Comparison of ENCODE assay signal across 8 cellular contexts in genomic region chr17:78357177-78357586, GRCh38. TPM values are rescaled to one million over a fixed set of nuclear protein-coding genes. Genes with fewer than 3 reads are reported as not detected.
A peak's percentile ranks its signal among the peaks of the same experiment; 100 is the strongest.
DNase-seq lines count a peak whose midpoint lies in the region; ATAC-seq lines count a peak whose summit lies in the region.

No MANE protein-coding gene starts in this region.

- CTCF ChIA-PET in CD8-positive, alpha-beta memory T cell (lab: Charles Lee): interaction anchor here (1.1 to 2.3 kb wide), 3 partner anchors 17 to 65 kb away, joined by 3 to 7 read pairs (median 3); no protein-coding TSS in a partner anchor
- CTCF ChIA-PET in T-cell (lab: Charles Lee): no interaction called here

- peak overlapping the region; percentile 45 for H3K27ac ChIP-seq in CD8-positive, alpha-beta memory T cell (ENCODE audit: low read depth, low read length)
- H3K27ac ChIP-seq in esophagus (ENCODE audit: low read depth in 2 of 2, low read length in 1 of 2): peak overlapping the region; percentile 19 to 35

- H3K36me3 Mint-ChIP-seq in CD8-positive, alpha-beta memory T cell: peaks cover 0 to 15% (median 0%) of the 10 kb centered on the region in 3 donors
- peaks cover 9% of the 10 kb centered on the region for H3K36me3 Mint-ChIP-seq in T-cell
- H3K36me3 Mint-ChIP-seq in naive thymus-derived CD8-positive, alpha-beta T cell: peaks cover 0 to 18% (median 1%) of the 10 kb centered on the region in 3 donors

- no peaks in the 10 kb centered on the region for H3K27me3 Mint-ChIP-seq in CD8-positive, alpha-beta memory T cell
- no peaks in the 10 kb centered on the region for H3K27me3 Mint-ChIP-seq in T-cell
- no peaks in the 10 kb centered on the region for H3K27me3 Mint-ChIP-seq in naive thymus-derived CD8-positive, alpha-beta T cell

- WGBS in esophagus, 2 donors: 53 to 56% methylated on average over 7 of the region's 7 CpGs

- H3K4me1 ChIP-seq in CD8-positive, alpha-beta memory T cell (ENCODE audit: insufficient read depth, low read length): peaks cover 66% of the 10 kb centered on the region
- peaks cover 0 to 29% of the 10 kb centered on the region in 2 donors for H3K4me1 ChIP-seq in esophagus (ENCODE audit: control insufficient read depth in 2 of 2, insufficient read depth in 2 of 2, low read length in 1 of 2)

- peak overlapping the region; percentile 91 to 100 (median 99) for H3K27ac Mint-ChIP-seq in CD8-positive, alpha-beta memory T cell
- peak overlapping the region; percentile 88 to 94 for H3K27ac Mint-ChIP-seq in T-cell
- peak overlapping the region; percentile 82 to 99 (median 96) for H3K27ac Mint-ChIP-seq in naive thymus-derived CD8-positive, alpha-beta T cell

- peak overlapping the region; percentile 69 to 86 (median 80) for H3K4me3 Mint-ChIP-seq in CD8-positive, alpha-beta memory T cell
- peak overlapping the region; percentile 75 to 84 (median 83) for H3K4me3 Mint-ChIP-seq in T-cell
- peak overlapping the region; percentile 73 to 90 (median 80) for H3K4me3 Mint-ChIP-seq in naive thymus-derived CD8-positive, alpha-beta T cell

- no peaks in the 10 kb centered on the region for H3K9me3 Mint-ChIP-seq in CD8-positive, alpha-beta memory T cell
- H3K9me3 Mint-ChIP-seq in T-cell: no peaks in the 10 kb centered on the region
- no peaks in the 10 kb centered on the region for H3K9me3 Mint-ChIP-seq in naive thymus-derived CD8-positive, alpha-beta T cell

- no peaks in the 10 kb centered on the region for H3K9me3 ChIP-seq in CD8-positive, alpha-beta memory T cell (ENCODE audit: low read length)
- H3K9me3 ChIP-seq in esophagus (ENCODE audit: control insufficient read depth in 2 of 2, insufficient read depth in 1 of 2, low read depth in 1 of 2, low read length in 1 of 2): no peaks in the 10 kb centered on the region

- POLR2A ChIA-PET in CD8-positive, alpha-beta memory T cell (lab: Charles Lee): interaction anchor here (1.8 kb wide), 1 partner anchor 14 kb away, joined by 17 read pairs; no protein-coding TSS in a partner anchor
- POLR2A ChIA-PET in T-cell (lab: Charles Lee): no interaction called here
- POLR2A ChIA-PET in naive thymus-derived CD8-positive, alpha-beta T cell (lab: Charles Lee): interaction anchor here (4.4 to 6.0 kb wide), 2 partner anchors 12 to 16 kb away, joined by 18 to 55 read pairs; no protein-coding TSS in a partner anchor

- H3K4me3 ChIP-seq in CD8-positive, alpha-beta memory T cell (ENCODE audit: low read length): peak overlapping the region; percentile 90
- H3K4me3 ChIP-seq in esophagus (ENCODE audit: low read depth in 1 of 2, low read length in 2 of 2): peak overlapping the region; percentile 10 to 69

- H3K4me1 Mint-ChIP-seq in CD8-positive, alpha-beta memory T cell: peaks cover 55 to 69% (median 58%) of the 10 kb centered on the region in 3 donors
- H3K4me1 Mint-ChIP-seq in T-cell: peaks cover 56 to 66% (median 64%) of the 10 kb centered on the region in 3 donors
- peaks cover 28 to 67% (median 61%) of the 10 kb centered on the region in 4 donors for H3K4me1 Mint-ChIP-seq in naive thymus-derived CD8-positive, alpha-beta T cell

- H3K27me3 ChIP-seq in CD8-positive, alpha-beta memory T cell (ENCODE audit: insufficient read depth, low read length, poor library complexity, severe bottlenecking): no peaks in the 10 kb centered on the region
- no peaks in the 10 kb centered on the region for H3K27me3 ChIP-seq in esophagus (ENCODE audit: control insufficient read depth in 1 of 2, insufficient read depth in 2 of 2, low read length in 2 of 2)

- no peak for DNase-seq in CD8-positive, alpha-beta memory T cell
- DNase-seq in T-cell: peak in 1 of 34 experiments; percentile 13
- DNase-seq in naive thymus-derived CD8-positive, alpha-beta T cell: no peak
- DNase-seq in NCI-H2196 (lab: John Stamatoyannopoulos, UW; ENCODE audit: unreplicated experiment): no peak
- no peak for DNase-seq in SIG-M5 (lab: John Stamatoyannopoulos, UW)
- DNase-seq in ureter (ENCODE audit: low spot score): no peak

- no peak for ATAC-seq in T-cell (replicated peaks in 1 of 4)
- no peak for ATAC-seq in naive thymus-derived CD8-positive, alpha-beta T cell
- ATAC-seq in GM19467 (IDR thresholded peaks at IDR 0.05; ENCODE audit: unreplicated experiment): no peak

- peaks cover 15% of the 10 kb centered on the region for H3K36me3 ChIP-seq in CD8-positive, alpha-beta memory T cell (ENCODE audit: insufficient read depth, low read length)
- H3K36me3 ChIP-seq in esophagus (ENCODE audit: control insufficient read depth in 2 of 2, insufficient read depth in 2 of 2, low read length in 1 of 2): peaks cover 2 to 3% of the 10 kb centered on the region in 2 donors

RNA-seq across cellular contexts. Expression of gene SOCS3, which starts 2.7 kb away (rescaled TPM):
- 10 to 100 TPM; 26.9 to 27.4 TPM for total RNA-seq in CD8-positive, alpha-beta memory T cell
- polyA plus RNA-seq in CD8-positive, alpha-beta memory T cell: 38.9 TPM
- 100 to 1,000 TPM in 2 of 5 donors, 10 to 100 TPM in 3; 14.2 to 248 (median 19.9) TPM for total RNA-seq in T-cell
- polyA plus RNA-seq in esophagus: 10 to 100 TPM in 1 of 2 donors, 1 to 10 TPM in 1; 6.6 to 20.1 TPM
- total RNA-seq in naive thymus-derived CD8-positive, alpha-beta T cell: 1 to 10 TPM in 1 of 2 experiments, under 1 TPM in 1; 0.86 to 1.0 TPM
- polyA plus RNA-seq in naive thymus-derived CD8-positive, alpha-beta T cell: 10 to 100 TPM; 21.2 to 43.9 (median 37.3) TPM
- total RNA-seq in ureter: 66.1 TPM

RNA-seq across cellular contexts. Expression of gene PGS1, which starts 21.3 kb away (rescaled TPM):
- 10 to 100 TPM; 48.2 to 51.5 TPM for total RNA-seq in CD8-positive, alpha-beta memory T cell
- 31.5 TPM for polyA plus RNA-seq in CD8-positive, alpha-beta memory T cell
- total RNA-seq in T-cell: 10 to 100 TPM; 60.5 to 87.2 (median 78.9) TPM
- polyA plus RNA-seq in esophagus: 10 to 100 TPM; 13.9 to 14.2 TPM
- 10 to 100 TPM; 72.5 to 73.4 TPM for total RNA-seq in naive thymus-derived CD8-positive, alpha-beta T cell
- polyA plus RNA-seq in naive thymus-derived CD8-positive, alpha-beta T cell: 10 to 100 TPM; 24.3 to 46.6 (median 32.7) TPM
- 73.2 TPM for total RNA-seq in ureter

Comparison
In these comparisons a context has a peak if more than half of its experiments do, and no peak if none do; other contexts are left out.
1. RNA of gene SOCS3, which starts 2.7 kb away (total RNA-seq): 66.1 TPM in ureter (single experiment), 26.9 to 27.4 TPM in CD8-positive, alpha-beta memory T cell and 14.2 to 248 TPM in T-cell; 0.86 to 1.0 TPM in naive thymus-derived CD8-positive, alpha-beta T cell; every median in the first group is over 4 times any median in the second.
2. POLR2A ChIA-PET loops: an anchor here in CD8-positive, alpha-beta memory T cell (1.8 kb wide) and naive thymus-derived CD8-positive, alpha-beta T cell (4.4 to 6.0 kb wide); none called in T-cell.
3. Peak in every context shown above with its lines, with median percentiles within 50 percentile points of each other: H3K27ac Mint-ChIP-seq and H3K4me3 Mint-ChIP-seq.